ENCODE assay signal across 10 cellular contexts in genomic region chr3:16912400-16913263, GRCh38. TPM values are rescaled to one million over a fixed set of nuclear protein-coding genes. Genes with fewer than 3 reads are reported as not detected.
A peak's percentile ranks its signal among the peaks of the same experiment; 100 is the strongest.
DNase-seq lines count a peak whose midpoint lies in the region; ATAC-seq, FAIRE-seq and TF ChIP-seq lines count a peak whose summit lies in the region.
"Had no signal": no experiment of that assay in that cellular context is flagged by ENCODE, and none has a peak within 500 bp of the region (broad histone marks: within the 10 kb centered on the region; RNA-seq: fewer than 3 reads in every experiment).

No MANE protein-coding gene starts in this region.

- H3K27ac Mint-ChIP-seq in effector memory CD8-positive, alpha-beta T cell: peak overlapping the region; percentile 1 to 36
- no peak overlapping the region for H3K27ac Mint-ChIP-seq in MCF 10A (ENCODE audit: low read depth, unreplicated experiment)

- intact Hi-C loops in PC-9 (cut with micrococcal nuclease; ENCODE audit: unreplicated experiment) (no loop called here), esophagus squamous epithelium (cut with DNase I) (no loop called here), MCF 10A (cut with micrococcal nuclease) (no loop called here)

- H3K4me1 ChIP-seq in PC-9 (replicated peaks; ENCODE audit: insufficient read depth) (peaks cover 12% of the 10 kb centered on the region), esophagus squamous epithelium (peaks cover 0 to under 1% (median 0%) of the 10 kb centered on the region in 3 donors)

- H3K79me2 ChIP-seq in PC-9 (ENCODE audit: low read depth): no peaks in the 10 kb centered on the region; the same call in 1 of the 2 replicates

- peak; percentile 89 for ATAC-seq in GM21515 (IDR thresholded peaks at IDR 0.05; ENCODE audit: unreplicated experiment)
- peak; percentile 91 for ATAC-seq in HG03442 (IDR thresholded peaks at IDR 0.05; ENCODE audit: unreplicated experiment)
- ATAC-seq in effector memory CD8-positive, alpha-beta T cell (replicated peaks): peak; percentile 32

- no peak for TF ChIP-seq POLR2A in esophagus squamous epithelium (IDR thresholded peaks at IDR 0.05)

- WGBS in esophagus squamous epithelium, 2 donors: 85 to 87% methylated on average over 3 of the region's 3 CpGs

- DNase-seq in GM18507 (ENCODE audit: extremely low spot score, insufficient read length, low read depth) (no peak), PC-9 (no peak), esophagus squamous epithelium (lab: John Stamatoyannopoulos, UW) (no peak), MCF 10A (ENCODE audit: unreplicated experiment) (no peak), DMS79 treated with DMSO at 0.1 percent for 48 hours (lab: John Stamatoyannopoulos, UW) (no peak)
- no peak for DNase-seq in effector memory CD8-positive, alpha-beta T cell
- DNase-seq: NCI-H446 treated with DMSO at 0.1 percent for 48 hours, occipital lobe had no signal

- POLR2A ChIA-PET in PC-9 (lab: Charles Lee; ENCODE audit: unreplicated experiment) (no interaction called here), MCF 10A (lab: Yijun Ruan, JAX) (no interaction called here)

- H3K27me3 ChIP-seq in PC-9 (ENCODE audit: insufficient read depth, low read depth) (no peaks in the 10 kb centered on the region), esophagus squamous epithelium (no peaks in the 10 kb centered on the region)

- TF ChIP-seq CTCF in PC-9 (conservative IDR thresholded peaks at IDR 0.05): no peak
- no peak for TF ChIP-seq CTCF in esophagus squamous epithelium (IDR thresholded peaks at IDR 0.05)
- no peak for TF ChIP-seq CTCF in MCF 10A (IDR thresholded peaks at IDR 0.05; ENCODE audit: unreplicated experiment)

- peaks cover 48 to 66% of the 10 kb centered on the region in 2 donors for H3K4me1 Mint-ChIP-seq in effector memory CD8-positive, alpha-beta T cell (ENCODE audit: low read depth in 2 of 2)
- H3K4me1 Mint-ChIP-seq in MCF 10A (ENCODE audit: insufficient read depth, unreplicated experiment): no peaks in the 10 kb centered on the region

- H3K36me3 ChIP-seq in PC-9 (ENCODE audit: low read depth) (no peaks in the 10 kb centered on the region), esophagus squamous epithelium (no peaks in the 10 kb centered on the region)

- peak; percentile 98 for FAIRE-seq in GM18507 (lab: Jason Lieb, UNC)

- H3K27ac ChIP-seq in PC-9: no peak overlapping the region
- H3K27ac ChIP-seq in esophagus squamous epithelium: no peak overlapping the region

- H3K9me3 ChIP-seq in PC-9 (ENCODE audit: insufficient read depth, low read depth) (no peaks in the 10 kb centered on the region), esophagus squamous epithelium (no peaks in the 10 kb centered on the region)

- H2AFZ ChIP-seq in PC-9: no peak overlapping the region

- H3K9me2 ChIP-seq in PC-9 (ENCODE audit: insufficient read depth): no peaks in the 10 kb centered on the region

- H3K27me3 Mint-ChIP-seq in effector memory CD8-positive, alpha-beta T cell: no peaks in the 10 kb centered on the region
- H3K27me3 Mint-ChIP-seq in MCF 10A (ENCODE audit: insufficient read depth, unreplicated experiment): peaks cover 82% of the 10 kb centered on the region

- no peak overlapping the region for H3K4me2 ChIP-seq in PC-9

- H3K36me3 Mint-ChIP-seq in effector memory CD8-positive, alpha-beta T cell (ENCODE audit: insufficient read depth): peaks cover 4% of the 10 kb centered on the region
- H3K36me3 Mint-ChIP-seq in MCF 10A (ENCODE audit: insufficient read depth, unreplicated experiment): no peaks in the 10 kb centered on the region

- peak overlapping the region; percentile 14 to 20 for H3K4me3 Mint-ChIP-seq in effector memory CD8-positive, alpha-beta T cell
- no peak overlapping the region for H3K4me3 Mint-ChIP-seq in MCF 10A (ENCODE audit: unreplicated experiment)

- no peaks in the 10 kb centered on the region for H3K9me3 Mint-ChIP-seq in effector memory CD8-positive, alpha-beta T cell
- no peaks in the 10 kb centered on the region for H3K9me3 Mint-ChIP-seq in MCF 10A (ENCODE audit: unreplicated experiment)

- CTCF ChIA-PET in PC-9 (lab: Charles Lee): no interaction called here
- CTCF ChIA-PET in MCF 10A (lab: Yijun Ruan, JAX): no interaction called here

- BruUV-seq in PC-9 (replicated peaks; lab: Mats Ljungman, UMichigan) (no TSS peak), MCF 10A (replicated peaks; lab: Mats Ljungman, UMichigan) (no TSS peak)

- H3F3A ChIP-seq in PC-9 (ENCODE audit: insufficient read depth, low read depth): no peaks in the 10 kb centered on the region; the same call in 1 of the 2 replicates

- H3K4me3 ChIP-seq in PC-9 (no peak overlapping the region), esophagus squamous epithelium (no peak overlapping the region)

- H4K20me1 ChIP-seq in PC-9 (ENCODE audit: insufficient read depth): no peaks in the 10 kb centered on the region

RNA-seq across cellular contexts. Expression of gene PLCL2, which starts 27.9 kb away (rescaled TPM):
- total RNA-seq in PC-9 (2021) (4.4 and 4.6 TPM in 2 replicates), esophagus squamous epithelium (1 to 10 TPM in 3 of 4 donors, under 1 TPM in 1; 0.95 to 4.8 (median 2.2) TPM), MCF 10A (2022) (0.17 and 0.51 TPM in 2 replicates)

Comparison
In these comparisons a context has a peak if more than half of its experiments do, and no peak if none do; other contexts are left out.
1. ATAC-seq: peak in every context shown above with its lines; median percentile 91 in HG03442; 89 in GM21515; 32 in effector memory CD8-positive, alpha-beta T cell.